ENCODE assay signal across 8 cellular contexts in the genomic region with DNA sequence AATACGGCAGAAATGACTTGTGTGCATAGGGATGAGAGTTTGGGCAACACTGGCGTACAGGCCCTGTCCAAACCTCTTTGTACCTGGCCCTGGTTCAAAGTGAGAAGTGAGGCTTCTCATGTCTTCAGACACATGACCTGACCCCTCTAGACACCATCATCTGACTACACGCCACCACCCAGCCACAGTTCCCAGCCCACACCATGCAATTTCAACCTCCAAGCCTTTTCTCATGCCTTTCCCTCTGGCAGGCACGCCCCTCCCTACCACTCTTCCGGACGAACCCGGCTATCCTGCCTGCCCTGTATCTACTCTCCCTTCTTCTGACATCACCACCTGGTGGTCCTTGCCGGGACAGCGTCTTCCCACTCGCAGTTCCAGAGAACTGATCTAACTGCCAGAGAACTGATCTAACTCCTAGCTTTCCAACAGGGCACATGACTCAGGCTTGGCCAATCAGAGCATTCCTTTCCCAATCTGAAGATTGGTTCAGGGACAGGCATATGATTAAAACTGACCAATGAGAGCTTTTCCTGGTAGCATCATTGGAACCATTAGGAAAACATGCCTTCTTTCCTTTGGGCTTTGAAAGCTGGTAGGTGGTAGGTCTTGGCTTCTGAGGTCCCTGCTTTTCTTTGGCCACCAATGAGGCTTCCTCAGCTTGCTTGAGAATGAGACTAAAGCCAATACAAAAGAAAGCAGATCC.
DNase-seq lines count a peak whose midpoint lies in the region; ATAC-seq and TF ChIP-seq lines count a peak whose summit lies in the region.

No MANE protein-coding gene starts in this region.

- no peaks in the 10 kb centered on the region for H3K27me3 ChIP-seq in iPS DF 6.9 (ENCODE audit: control insufficient read depth, insufficient read depth, low read length)

- no peaks in the 10 kb centered on the region for H3K36me3 ChIP-seq in iPS DF 6.9 (ENCODE audit: control insufficient read depth, insufficient read depth, low read length)

- H3K27ac ChIP-seq in iPS DF 6.9 (ENCODE audit: low read length) (no peak overlapping the region), skin epidermis (peak overlapping the region in 13 of 21 experiments; percentile 5 to 74 (median 47))

- no CpG with 5 or more reads among the region's 10 CpGs for WGBS in iPS DF 6.9 (ENCODE audit: insufficient coverage, insufficient read length)

- peak; percentile 65 for TF ChIP-seq CTCF in astrocyte of the spinal cord (IDR thresholded peaks at IDR 0.05; ENCODE audit: low read depth, low read length)

- ATAC-seq in GM21381 (IDR thresholded peaks at IDR 0.05; ENCODE audit: unreplicated experiment) (peak; percentile 37), GM21515 (IDR thresholded peaks at IDR 0.05; ENCODE audit: unreplicated experiment) (no peak)

- H3K9me3 ChIP-seq in iPS DF 6.9 (ENCODE audit: control insufficient read depth, insufficient read depth, low read length): no peaks in the 10 kb centered on the region

- in situ Hi-C loops in astrocyte of the spinal cord (cut with HindIII; ENCODE audit: low sequenced_read_pairs): no loop called here

- H3K4me3 ChIP-seq in astrocyte of the spinal cord (ENCODE audit: low read depth, low read length): no peak overlapping the region
- H3K4me3 ChIP-seq in iPS DF 6.9 (ENCODE audit: low read length): no peak overlapping the region
- H3K4me3 ChIP-seq in skin epidermis: no peak overlapping the region

- DNase-seq in EH (ENCODE audit: low read depth): peak; percentile 79
- DNase-seq in HuH-7.5 (ENCODE audit: low spot score): peak; percentile 79
- peak; percentile 85 for DNase-seq in SHP77 treated with DMSO at 0.1 percent for 48 hours (lab: John Stamatoyannopoulos, UW)
- peak; percentile 83 for DNase-seq in astrocyte of the spinal cord (ENCODE audit: low read depth, low spot score)
- DNase-seq in iPS DF 6.9 (ENCODE audit: low read depth, low spot score): peak; percentile 91

- H3K4me1 ChIP-seq in iPS DF 6.9 (ENCODE audit: control insufficient read depth, insufficient read depth, low read length): no peaks in the 10 kb centered on the region
